Comparison of ENCODE assay signal across 8 cellular contexts in the genomic region with DNA sequence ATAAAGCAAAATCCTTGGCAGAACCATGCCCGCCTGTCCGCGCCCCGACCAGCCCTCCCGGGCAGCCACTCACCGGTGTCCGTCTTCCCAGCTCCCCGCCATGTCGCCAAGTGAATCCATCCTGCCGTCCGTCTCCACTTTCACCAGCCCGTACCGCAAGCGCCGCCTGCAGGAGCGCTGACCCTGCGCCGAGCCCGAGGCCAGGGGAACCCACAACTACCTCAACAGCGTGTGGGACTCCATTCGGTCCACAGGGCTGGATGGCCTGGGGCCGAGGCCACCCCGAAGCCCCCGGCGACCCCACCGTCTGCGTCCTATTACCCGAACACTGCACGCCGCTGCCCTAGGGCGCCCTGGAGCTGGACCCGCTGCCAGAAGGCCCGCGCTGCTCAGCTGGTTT.
DNase-seq lines count a peak whose midpoint lies in the region; ATAC-seq and TF ChIP-seq lines count a peak whose summit lies in the region.
"Not testable (repeated sequence)": the region's sequence is repeated elsewhere in the genome, so short reads cannot be mapped to it uniquely, and the experiment has no call there.

No MANE protein-coding gene starts in this region.

- intact Hi-C loops in body of pancreas (cut with DNase I) = not testable (repeated sequence)

- H3K27me3 ChIP-seq in body of pancreas; skeletal muscle satellite cell (ENCODE audit: control insufficient read depth, insufficient read depth, low read length): not testable (repeated sequence)

- peak; percentile 22 for TF ChIP-seq CTCF in AG09319 (IDR thresholded peaks at IDR 0.05; ENCODE audit: low read depth, low read length)
- TF ChIP-seq CTCF in body of pancreas (IDR thresholded peaks at IDR 0.05) = peak in 6 of 7 experiments; percentile 20 to 57 (median 38)

- WGBS in body of pancreas, 2 donors = 0 to 2% methylated on average over 11 to 25 of the region's 34 CpGs

- not testable (repeated sequence) for H3K9me3 ChIP-seq in body of pancreas; skeletal muscle satellite cell (replicated peaks; ENCODE audit: low read length)

- peak overlapping the region; percentile 33 for H3K4me2 ChIP-seq in skeletal muscle satellite cell (ENCODE audit: low read length)

- ATAC-seq in GM19395 (IDR thresholded peaks at IDR 0.05; ENCODE audit: unreplicated experiment) (peak; percentile 65), HG03439 (IDR thresholded peaks at IDR 0.05; ENCODE audit: unreplicated experiment) (peak; percentile 56), body of pancreas (peak; percentile 66)

- DNase-seq in AG09319 (ENCODE audit: extremely low read depth, low read depth) = not testable (repeated sequence)
- DNase-seq in activated CD4-positive, alpha-beta T cell treated with anti-CD3 and anti-CD28 coated beads for 1 hour = peak; percentile 7
- DNase-seq in body of pancreas (peak; percentile 63 to 76 (median 68)), globus pallidus (ENCODE audit: low spot score) (peak; percentile 36), lung microvascular endothelial cell (ENCODE audit: low read depth in 2 of 2) (peak; percentile 30 to 74)

- H3K4me1 ChIP-seq in body of pancreas; skeletal muscle satellite cell (ENCODE audit: control insufficient read depth, insufficient read depth, low read length): not testable (repeated sequence)

- not testable (repeated sequence) for H3K9ac ChIP-seq in skeletal muscle satellite cell (ENCODE audit: low read depth, low read length)

- TF ChIP-seq POLR2A in body of pancreas (IDR thresholded peaks at IDR 0.05) = peak in 2 of 3 donors; percentile 13 to 16

- peak overlapping the region in 2 of 4 donors; percentile 40 to 59 for H3K27ac ChIP-seq in body of pancreas

- peak overlapping the region in 1 of 2 donors; percentile 41 for H3K4me3 ChIP-seq in body of pancreas
- H3K4me3 ChIP-seq in skeletal muscle satellite cell (ENCODE audit: low read length) = not testable (repeated sequence)

- H3K36me3 ChIP-seq in body of pancreas (replicated peaks in 1 of 2; ENCODE audit: insufficient read depth in 1 of 2, low read depth in 2 of 2); skeletal muscle satellite cell (ENCODE audit: insufficient read depth, low read length): not testable (repeated sequence)
